In genomic region chr14:24673059-24673458, GRCh38 we compare ENCODE assay signal across 1 cellular context.
TF ChIP-seq lines count a peak whose summit lies in the region.

No MANE protein-coding gene starts in this region.

TF ChIP-seq in HepG2, 621 proteins besides CTCF, POLR2A, EP300 and RAD21 (continued from another document):
- TF ChIP-seq TRIM22 (IDR thresholded peaks at IDR 0.05): no peak
- TF ChIP-seq AFF4 (CRISPR knock-in tag; IDR thresholded peaks at IDR 0.05): no peak
